In the genomic region with DNA sequence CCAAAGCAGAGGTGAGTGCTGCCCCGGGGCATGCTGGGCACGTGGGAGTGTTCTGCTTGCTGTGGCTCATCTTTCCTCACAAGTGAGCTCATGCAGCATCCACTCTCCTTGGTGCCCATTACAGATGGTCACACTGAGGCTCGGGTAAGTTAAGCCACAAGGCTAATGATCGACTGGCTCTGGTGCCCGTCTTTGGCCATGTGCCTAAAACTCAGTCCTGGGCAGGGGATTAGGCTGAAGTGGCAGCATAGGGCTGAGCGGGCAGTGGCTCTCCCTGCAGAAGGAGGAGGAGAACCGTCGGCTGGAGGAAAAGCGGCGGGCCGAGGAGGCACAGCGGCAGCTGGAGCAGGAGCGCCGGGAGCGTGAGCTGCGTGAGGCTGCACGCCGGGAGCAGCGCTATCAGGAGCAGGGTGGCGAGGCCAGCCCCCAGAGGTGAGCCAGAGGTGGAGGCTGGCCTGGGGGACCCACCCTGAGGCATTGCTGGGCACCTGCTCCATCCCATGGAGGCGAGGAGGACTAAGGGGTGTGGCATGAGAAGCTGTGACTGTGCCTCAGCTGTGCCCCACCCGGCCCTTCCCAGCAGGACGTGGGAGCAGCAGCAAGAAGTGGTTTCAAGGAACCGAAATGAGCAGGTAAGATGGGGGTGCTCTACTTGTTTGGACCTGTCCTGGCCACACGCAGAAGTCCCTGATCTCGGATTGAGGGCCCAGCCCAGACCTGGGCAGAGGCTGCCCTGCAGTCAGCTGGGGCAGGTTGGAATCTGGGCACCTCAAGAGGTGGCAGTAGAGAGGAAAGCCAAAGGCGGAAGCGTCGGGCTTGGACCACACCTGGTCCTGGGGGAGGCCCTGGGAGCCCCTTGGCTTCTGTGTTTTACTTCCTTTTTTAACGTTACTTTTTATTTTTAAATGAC, we compare ENCODE assay signal across 15 cellular contexts. TPM values are rescaled to one million over a fixed set of nuclear protein-coding genes. Genes with fewer than 3 reads are reported as not detected.
DNase-seq lines count a peak whose midpoint lies in the region; ATAC-seq and TF ChIP-seq lines count a peak whose summit lies in the region.
"Had no signal": no experiment of that assay in that cellular context is flagged by ENCODE, and none has a peak within 500 bp of the region (broad histone marks: within the 10 kb centered on the region; RNA-seq: fewer than 3 reads in every experiment).

No MANE protein-coding gene starts in this region.

- dilution Hi-C loops in mammary epithelial cell (cut with HindIII; ENCODE audit: low sequenced_read_pairs), result no loop called here

- peak; percentile 42 for TF ChIP-seq CTCF in DOHH2 (IDR thresholded peaks at IDR 0.05; ENCODE audit: low read depth, low read length, poor library complexity, severe bottlenecking)
- peak in 1 of 2 donors; percentile 16 for TF ChIP-seq CTCF in mammary epithelial cell (conservative IDR thresholded peaks at IDR 0.05 in 1 of 2, IDR thresholded peaks at IDR 0.05 in 1 of 2; ENCODE audit: extremely low read depth in 1 of 2, insufficient read depth in 1 of 2, low read depth in 1 of 2, low read length in 2 of 2)
- no peak for TF ChIP-seq CTCF in neural progenitor cell (IDR thresholded peaks at IDR 0.05)
- no peak for TF ChIP-seq CTCF in esophagus muscularis mucosa (IDR thresholded peaks at IDR 0.05)

- peaks cover 5% of the 10 kb centered on the region; the same call in 1 of the 2 replicates for H4K20me1 ChIP-seq in DOHH2 (ENCODE audit: control insufficient read depth, insufficient read depth, low read depth, low read length)
- H4K20me1 ChIP-seq in mammary epithelial cell (ENCODE audit: insufficient read depth, low read length), result no peaks in the 10 kb centered on the region
- peaks cover 2% of the 10 kb centered on the region for H4K20me1 ChIP-seq in neural progenitor cell (ENCODE audit: low read depth)

- peaks cover under 1% of the 10 kb centered on the region for H3K27me3 Mint-ChIP-seq in neural progenitor cell (ENCODE audit: insufficient read depth, low read depth)

- H3F3A ChIP-seq in DOHH2 (ENCODE audit: control insufficient read depth, insufficient read depth) (peaks cover 7% of the 10 kb centered on the region), neural progenitor cell (ENCODE audit: low read depth) (no peaks in the 10 kb centered on the region)

- TF ChIP-seq POLR2A in esophagus muscularis mucosa (IDR thresholded peaks at IDR 0.05; ENCODE audit: low read depth), result no peak

- no peak overlapping the region for H3K9ac ChIP-seq in mammary epithelial cell (ENCODE audit: insufficient read depth, low read length)
- H3K9ac ChIP-seq in neural progenitor cell, result no peak overlapping the region

- intact Hi-C loops in mammary epithelial cell (cut with micrococcal nuclease) (no loop called here), esophagus muscularis mucosa (cut with DNase I) (no loop called here)

- H2AFZ ChIP-seq in mammary epithelial cell (ENCODE audit: low read depth, low read length) (no peak overlapping the region), neural progenitor cell (replicated peaks) (no peak overlapping the region)

- H3K36me3 Mint-ChIP-seq in neural progenitor cell, result peaks cover 31% of the 10 kb centered on the region

- H3K4me3 Mint-ChIP-seq in neural progenitor cell, result peak overlapping the region; percentile 72

- no peak for TF ChIP-seq EP300 in esophagus muscularis mucosa (IDR thresholded peaks at IDR 0.05)

- no peaks in the 10 kb centered on the region for H3K4me1 Mint-ChIP-seq in neural progenitor cell

- no peak overlapping the region for H3K27ac Mint-ChIP-seq in neural progenitor cell

- BruUV-seq in mammary epithelial cell (replicated peaks; lab: Mats Ljungman, UMichigan), result no TSS peak

- H3K79me2 ChIP-seq in DOHH2 (ENCODE audit: control insufficient read depth, low read length) (peaks cover 29% of the 10 kb centered on the region), mammary epithelial cell (ENCODE audit: insufficient read depth, low read length) (peaks cover 23% of the 10 kb centered on the region), neural progenitor cell (ENCODE audit: low read depth) (no peaks in the 10 kb centered on the region)

- peak overlapping the region; percentile 61 for H3K4me2 ChIP-seq in DOHH2 (ENCODE audit: low read length)
- no peak overlapping the region for H3K4me2 ChIP-seq in mammary epithelial cell (ENCODE audit: insufficient read depth, low read depth, low read length)
- no peak overlapping the region for H3K4me2 ChIP-seq in neural progenitor cell

- DNase-seq in mammary epithelial cell, result peak; percentile 75
- DNase-seq in neural progenitor cell (ENCODE audit: low spot score), result no peak
- DNase-seq in DMS 273 treated with DMSO at 0.1 percent for 48 hours (lab: John Stamatoyannopoulos, UW), result no peak
- DNase-seq in esophagus muscularis mucosa (ENCODE audit: extremely low spot score), result no peak
- no peak for DNase-seq in NCI-H510A (lab: John Stamatoyannopoulos, UW)
- no peak for DNase-seq in SIG-M5 treated with dmso at 0.1 percent for 504 hours (lab: John Stamatoyannopoulos, UW; ENCODE audit: unreplicated experiment)
- DNase-seq: NCI-H1417 treated with DMSO at 0.1 percent for 48 hours; NCI-H748 treated with DMSO at 0.1 percent for 48 hours; stimulated activated CD8-positive, alpha-beta memory T cell treated with anti-CD3 and anti-CD28 coated beads, Interleukin-4, amount 100 ng/mL, for 48 hours had no signal

- CTCF ChIA-PET in mammary epithelial cell (lab: Charles Lee; ENCODE audit: low non-redundant PET), result no interaction called here

- no peaks in the 10 kb centered on the region for H3K9me3 ChIP-seq in DOHH2 (ENCODE audit: control insufficient read depth, insufficient read depth, low read length)
- no peaks in the 10 kb centered on the region for H3K9me3 ChIP-seq in mammary epithelial cell (replicated peaks; ENCODE audit: insufficient read depth, low read length)
- H3K9me3 ChIP-seq in neural progenitor cell (ENCODE audit: low read depth), result no peaks in the 10 kb centered on the region
- no peaks in the 10 kb centered on the region for H3K9me3 ChIP-seq in esophagus muscularis mucosa
- H3K9me3 ChIP-seq: ascending aorta, Caco-2 had no signal

- H3K27me3 ChIP-seq in DOHH2 (ENCODE audit: control insufficient read depth, low read length) (no peaks in the 10 kb centered on the region), mammary epithelial cell (ENCODE audit: insufficient read depth, low read length) (no peaks in the 10 kb centered on the region), neural progenitor cell (no peaks in the 10 kb centered on the region), esophagus muscularis mucosa (no peaks in the 10 kb centered on the region)
- H3K27me3 ChIP-seq: ascending aorta had no signal

- ATAC-seq in HG02571 (IDR thresholded peaks at IDR 0.05; ENCODE audit: unreplicated experiment), result peak; percentile 17

- H3K9me2 ChIP-seq in DOHH2 (replicated peaks; ENCODE audit: control insufficient read depth, low read length), result no peaks in the 10 kb centered on the region

- H3K4me1 ChIP-seq in DOHH2 (ENCODE audit: control insufficient read depth, low read length), result peaks cover 39% of the 10 kb centered on the region
- H3K4me1 ChIP-seq in mammary epithelial cell (ENCODE audit: insufficient read depth, low read length), result peaks cover 17% of the 10 kb centered on the region
- no peaks in the 10 kb centered on the region for H3K4me1 ChIP-seq in neural progenitor cell
- H3K4me1 ChIP-seq in esophagus muscularis mucosa, result peaks cover 0 to 7% (median 3%) of the 10 kb centered on the region in 4 donors
- H3K4me1 ChIP-seq: ascending aorta, Caco-2 had no signal

- in situ Hi-C loops in mammary epithelial cell (cut with MboI; ENCODE audit: low sequenced_read_pairs in 2 of 2), result no loop called here

- H3K4me3 ChIP-seq in DOHH2 (ENCODE audit: low read length) (peak overlapping the region; percentile 48), mammary epithelial cell (replicated peaks in 1 of 3; ENCODE audit: insufficient read depth in 1 of 3, low read depth in 2 of 3, low read length in 3 of 3) (no peak overlapping the region), neural progenitor cell (no peak overlapping the region), esophagus muscularis mucosa (no peak overlapping the region)
- H3K4me3 ChIP-seq: ascending aorta had no signal

- H3K27ac ChIP-seq in DOHH2 (ENCODE audit: low read depth, low read length) (peak overlapping the region; percentile 74), mammary epithelial cell (ENCODE audit: insufficient read depth, low read depth, low read length) (no peak overlapping the region), neural progenitor cell (no peak overlapping the region), esophagus muscularis mucosa (replicated peaks in 1 of 4) (no peak overlapping the region)
- H3K27ac ChIP-seq: ascending aorta had no signal

- H3K36me3 ChIP-seq in DOHH2 (ENCODE audit: control insufficient read depth, low read length) (peaks cover 93% of the 10 kb centered on the region), mammary epithelial cell (ENCODE audit: insufficient read depth, low read length) (peaks cover 26% of the 10 kb centered on the region), neural progenitor cell (no peaks in the 10 kb centered on the region), esophagus muscularis mucosa (peaks cover 61 to 95% (median 89%) of the 10 kb centered on the region in 4 donors)

- no peaks in the 10 kb centered on the region for H3K9me3 Mint-ChIP-seq in neural progenitor cell

- WGBS in mammary epithelial cell (ENCODE audit: low coverage, missing lambda C conversion rate), result 64% methylated on average over 17 of the region's 30 CpGs
- 93% methylated on average over 30 of the region's 30 CpGs for WGBS in esophagus muscularis mucosa

RNA-seq across cellular contexts. Expression of gene PGAM2, which starts 7.3 kb away (rescaled TPM):
- not detected for total RNA-seq in mammary epithelial cell
- polyA plus RNA-seq in mammary epithelial cell, result not detected
- polyA minus RNA-seq in mammary epithelial cell, result not detected
- 11.2 and 11.3 TPM in 2 replicates for total RNA-seq in neural progenitor cell (ENCODE audit: low replicate concordance)
- 1 to 10 TPM in 1 of 4 donors, under 1 TPM in 2, not detected in 1; 0.52 to 1.8 (median 0.66) TPM for total RNA-seq in esophagus muscularis mucosa
- total RNA-seq: ascending aorta, Caco-2, endothelial cell of umbilical vein had no signal

RNA-seq across cellular contexts. Expression of gene DBNL, which starts 13.6 kb away (rescaled TPM):
- total RNA-seq in mammary epithelial cell, result 10 to 100 TPM; 89.1 to 90.9 TPM
- polyA plus RNA-seq in mammary epithelial cell, result 130 TPM
- 96.7 TPM for polyA minus RNA-seq in mammary epithelial cell
- 31.4 and 59.5 TPM in 2 replicates for total RNA-seq in neural progenitor cell (ENCODE audit: low replicate concordance)
- 100 to 1,000 TPM in 3 of 4 donors, 10 to 100 TPM in 1; 93.9 to 122 (median 115) TPM for total RNA-seq in esophagus muscularis mucosa

RNA-seq across cellular contexts. Expression of gene POLM, which starts 24.2 kb away (rescaled TPM):
- total RNA-seq in mammary epithelial cell, result 10 to 100 TPM; 11.8 to 18.7 TPM
- 5.3 TPM for polyA plus RNA-seq in mammary epithelial cell
- 4.8 TPM for polyA minus RNA-seq in mammary epithelial cell
- 5.9 and 16.4 TPM in 2 replicates for total RNA-seq in neural progenitor cell (ENCODE audit: low replicate concordance)
- 10 to 100 TPM; 12.4 to 32.3 (median 26.5) TPM for total RNA-seq in esophagus muscularis mucosa

RNA-seq across cellular contexts. Expression of gene AEBP1, which starts 46.0 kb away (rescaled TPM):
- total RNA-seq in mammary epithelial cell (10 to 100 TPM in 1 of 2 donors, under 1 TPM in 1; 0.24 to 16.7 TPM), neural progenitor cell (ENCODE audit: low replicate concordance) (4.5 and 16.7 TPM in 2 replicates), esophagus muscularis mucosa (100 to 1,000 TPM in 3 of 4 donors, 10 to 100 TPM in 1; 71.0 to 234 (median 156) TPM)
- polyA plus RNA-seq in mammary epithelial cell, result 0.06 TPM
- 5.3 TPM for polyA minus RNA-seq in mammary epithelial cell
- total RNA-seq: HT-29 had no signal
